In the genomic region with DNA sequence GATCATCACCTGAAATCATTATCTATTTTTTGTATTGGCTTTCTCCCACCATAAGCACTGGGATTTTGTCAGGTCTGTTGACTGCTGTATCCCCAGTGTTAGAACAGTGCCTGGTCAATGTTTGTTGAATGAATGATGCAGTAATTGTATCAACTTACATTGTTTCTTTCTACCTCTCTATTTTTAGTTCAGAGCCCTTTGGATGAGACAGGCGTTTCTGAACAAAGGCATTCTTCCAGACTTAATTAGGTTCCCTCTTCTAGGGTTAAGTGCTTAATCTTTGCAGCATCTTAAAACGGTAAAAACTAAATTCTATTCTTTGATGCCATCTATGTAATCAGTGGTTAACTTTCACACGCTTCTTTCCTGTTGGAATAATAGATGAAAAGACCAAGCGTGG, we compare ENCODE assay signal across 27 cellular contexts.
"Had no signal": no experiment of that assay in that cellular context is flagged by ENCODE, and none has a peak within 500 bp of the region (broad histone marks: within the 10 kb centered on the region; RNA-seq: fewer than 3 reads in every experiment).

No MANE protein-coding gene starts in this region.

- H3K4me3 Mint-ChIP-seq: activated B cell treated with CpG ODN at 0.5 μM for 24 hours; activated CD4-positive, alpha-beta T cell treated with anti-CD3 and anti-CD28 coated beads, Interleukin-2, amount 10 ng/mL, durations not matched to agents 24 days and 14 days; activated CD8-positive, alpha-beta memory T cell treated with anti-CD3 and anti-CD28 coated beads, Interleukin-2, amount 10 ng/mL, durations not matched to agents 7 days and 5 days; activated naive CD4-positive, alpha-beta T cell treated with anti-CD3 and anti-CD28 coated beads, Interleukin-2, amount 10 ng/mL, durations not matched to agents 7 days and 5 days; activated naive CD8-positive, alpha-beta T cell treated with anti-CD3 and anti-CD28 coated beads for 36 hours; activated T-cell treated with anti-CD3 and anti-CD28 coated beads, Interleukin-2, amount 50 U/mL, for 4 hours; activated T-helper 17 cell treated with anti-CD3 and anti-CD28 coated beads, Interleukin-2, amount 50 U/mL, for 72 hours had no signal

- DNase-seq: activated B cell treated with CpG ODN at 0.5 μM for 24 hours; activated CD4-positive, alpha-beta T cell treated with anti-CD3 and anti-CD28 coated beads for 1 hour; activated CD4-positive, alpha-beta T cell treated with anti-CD3 and anti-CD28 coated beads, Interleukin-2, amount 10 ng/mL, durations not matched to agents 24 days and 14 days; activated CD4-positive, alpha-beta T cell treated with anti-CD3 and anti-CD28 coated beads, Interleukin-2, amount 50 U/mL, for 48 hours; activated CD8-positive, alpha-beta memory T cell treated with anti-CD3 and anti-CD28 coated beads, Interleukin-2, amount 10 ng/mL, durations not matched to agents 7 days and 5 days; activated gamma-delta T cell; activated naive CD4-positive, alpha-beta T cell treated with anti-CD3 and anti-CD28 coated beads, Interleukin-2, amount 10 ng/mL, durations not matched to agents 7 days and 5 days; activated naive CD8-positive, alpha-beta T cell treated with anti-CD3 and anti-CD28 coated beads for 36 hours; activated T-cell treated with anti-CD3 and anti-CD28 coated beads, Interleukin-2, amount 50 U/mL, for 4 hours; central memory CD4-positive, alpha-beta T cell; Karpas-422; MM.1S; NCI-H1105; NCI-H1436 treated with DMSO at 0.1 percent for 48 hours; NCI-H187; NCI-H2081; NCI-H2171; NCI-H226; NCI-H526; NCI-H82; Peyer's patch; SHP77 treated with DMSO at 0.1 percent for 48 hours; T-helper 2 cell; T1000 had no signal

- H3K4me3 ChIP-seq: K562, Peyer's patch had no signal

- H3K27me3 Mint-ChIP-seq: activated B cell treated with CpG ODN at 0.5 μM for 24 hours; activated CD8-positive, alpha-beta memory T cell treated with anti-CD3 and anti-CD28 coated beads, Interleukin-2, amount 10 ng/mL, durations not matched to agents 7 days and 5 days; activated naive CD4-positive, alpha-beta T cell treated with anti-CD3 and anti-CD28 coated beads, Interleukin-2, amount 10 ng/mL, durations not matched to agents 7 days and 5 days; activated naive CD8-positive, alpha-beta T cell treated with anti-CD3 and anti-CD28 coated beads for 36 hours; activated T-helper 17 cell treated with anti-CD3 and anti-CD28 coated beads, Interleukin-2, amount 50 U/mL, for 72 hours had no signal

- H3K36me3 Mint-ChIP-seq: activated naive CD8-positive, alpha-beta T cell treated with anti-CD3 and anti-CD28 coated beads for 36 hours had no signal

- H3K27ac Mint-ChIP-seq: activated B cell treated with CpG ODN at 0.5 μM for 24 hours; activated CD4-positive, alpha-beta T cell treated with anti-CD3 and anti-CD28 coated beads, Interleukin-2, amount 10 ng/mL, durations not matched to agents 24 days and 14 days; activated CD8-positive, alpha-beta memory T cell treated with anti-CD3 and anti-CD28 coated beads, Interleukin-2, amount 10 ng/mL, durations not matched to agents 7 days and 5 days; activated naive CD4-positive, alpha-beta T cell treated with anti-CD3 and anti-CD28 coated beads, Interleukin-2, amount 10 ng/mL, durations not matched to agents 7 days and 5 days; activated naive CD8-positive, alpha-beta T cell treated with anti-CD3 and anti-CD28 coated beads for 36 hours; activated T-helper 17 cell treated with anti-CD3 and anti-CD28 coated beads, Interleukin-2, amount 50 U/mL, for 72 hours had no signal

- H3K9me3 Mint-ChIP-seq: activated naive CD4-positive, alpha-beta T cell treated with anti-CD3 and anti-CD28 coated beads, Interleukin-2, amount 10 ng/mL, durations not matched to agents 7 days and 5 days; activated naive CD8-positive, alpha-beta T cell treated with anti-CD3 and anti-CD28 coated beads for 36 hours; activated T-helper 17 cell treated with anti-CD3 and anti-CD28 coated beads, Interleukin-2, amount 50 U/mL, for 72 hours had no signal

- H3K27ac ChIP-seq: Peyer's patch had no signal

- H3K4me1 Mint-ChIP-seq: activated B cell treated with CpG ODN at 0.5 μM for 24 hours; activated naive CD8-positive, alpha-beta T cell treated with anti-CD3 and anti-CD28 coated beads for 36 hours had no signal

- H3K9me3 ChIP-seq: Peyer's patch had no signal

- H3K36me3 ChIP-seq: Peyer's patch had no signal

- H3K4me1 ChIP-seq: Peyer's patch had no signal

- H3K27me3 ChIP-seq: Peyer's patch had no signal

- FAIRE-seq: K562, TTC549 had no signal
